In the genomic region with DNA sequence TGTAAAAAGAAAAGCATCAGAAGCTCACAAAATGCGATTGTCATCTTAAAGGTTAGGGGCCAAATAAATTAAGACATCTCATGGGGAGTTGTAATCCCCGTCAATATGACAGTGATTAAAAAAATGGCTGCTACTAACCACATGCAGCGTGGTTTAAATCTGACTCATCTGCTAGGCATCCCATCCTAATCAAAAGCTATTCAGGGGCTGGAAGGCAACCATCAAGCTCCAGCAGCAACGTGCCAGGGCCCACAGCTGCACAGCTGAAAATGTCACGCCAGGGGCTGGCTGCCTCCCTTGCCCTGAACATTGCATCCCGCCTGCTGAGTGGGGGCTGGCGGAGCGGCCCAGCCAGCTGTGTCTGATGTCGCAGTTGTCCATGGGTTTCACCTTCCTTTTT, we compare ENCODE assay signal across 11 cellular contexts.
DNase-seq lines count a peak whose midpoint lies in the region; ATAC-seq, FAIRE-seq and TF ChIP-seq lines count a peak whose summit lies in the region.
"Had no signal": no experiment of that assay in that cellular context is flagged by ENCODE, and none has a peak within 500 bp of the region (broad histone marks: within the 10 kb centered on the region; RNA-seq: fewer than 3 reads in every experiment).

No MANE protein-coding gene starts in this region.

- BruUV-seq in HCT116 (replicated peaks; lab: Mats Ljungman, UMichigan) = no TSS peak

- H3K79me2 ChIP-seq in HCT116 (ENCODE audit: insufficient read depth, low read length) = no peaks in the 10 kb centered on the region
- no peaks in the 10 kb centered on the region for H3K79me2 ChIP-seq in astrocyte (ENCODE audit: insufficient read depth, low read length)
- H3K79me2 ChIP-seq in hepatocyte = no peaks in the 10 kb centered on the region

- RAD21 ChIA-PET in HCT116 (lab: Charles Lee; ENCODE audit: low non-redundant PET in 1 of 2, low total read pairs in 2 of 2, uncharacterized antibody in 2 of 2, unreplicated experiment in 2 of 2) = no interaction called here

- no peaks in the 10 kb centered on the region for H3K36me3 Mint-ChIP-seq in astrocyte (ENCODE audit: low read depth, unreplicated experiment)

- no peak overlapping the region for H3K4me3 Mint-ChIP-seq in astrocyte (ENCODE audit: unreplicated experiment)
- H3K4me3 Mint-ChIP-seq: activated CD4-positive, alpha-beta T cell treated with anti-CD3 and anti-CD28 coated beads for 36 hours had no signal

- no peaks in the 10 kb centered on the region for H4K20me1 ChIP-seq in HCT116 (ENCODE audit: insufficient read depth)
- H4K20me1 ChIP-seq in astrocyte (ENCODE audit: insufficient read depth, low read length) = no peaks in the 10 kb centered on the region
- H4K20me1 ChIP-seq in hepatocyte (ENCODE audit: insufficient read depth, poor library complexity, severe bottlenecking) = no peaks in the 10 kb centered on the region

- peaks cover 1% of the 10 kb centered on the region for H3K27me3 Mint-ChIP-seq in astrocyte (ENCODE audit: low read depth, unreplicated experiment)

- CTCF ChIA-PET in HCT116 (lab: Charles Lee) = interaction anchor here (1.3 to 1.6 kb wide), 2 partner anchors 11 to 210 kb away, joined by 4 to 5 read pairs; no protein-coding TSS in a partner anchor

- peaks cover 23% of the 10 kb centered on the region for H3K4me1 Mint-ChIP-seq in astrocyte (ENCODE audit: low read depth, unreplicated experiment)
- H3K4me1 Mint-ChIP-seq: activated CD4-positive, alpha-beta T cell treated with anti-CD3 and anti-CD28 coated beads for 36 hours had no signal

- H3K4me3 ChIP-seq in HCT116 (replicated peaks in 1 of 2; ENCODE audit: low read depth in 1 of 2, low read length in 2 of 2) (no peak overlapping the region), astrocyte (ENCODE audit: insufficient read depth, low read depth, low read length) (peak overlapping the region; percentile 4), hepatocyte (no peak overlapping the region), skeletal muscle cell (ENCODE audit: low read depth, low read length) (no peak overlapping the region)

- TF ChIP-seq CTCF in HCT116 (IDR thresholded peaks at IDR 0.05 in 2 of 3, conservative IDR thresholded peaks at IDR 0.05 in 1 of 3; ENCODE audit: borderline replicate concordance in 1 of 3, insufficient read depth in 1 of 3, low read depth in 2 of 3, low read length in 2 of 3) (no peak), astrocyte (IDR thresholded peaks at IDR 0.05; ENCODE audit: insufficient read depth, low read depth, low read length) (no peak), hepatocyte (IDR thresholded peaks at IDR 0.05; ENCODE audit: poor library complexity) (no peak)

- H2AFZ ChIP-seq in HCT116 (ENCODE audit: low read depth, low read length, poor library complexity, severe bottlenecking) = peak overlapping the region; percentile 60
- no peak overlapping the region for H2AFZ ChIP-seq in astrocyte (ENCODE audit: low read depth, low read length)
- no peak overlapping the region for H2AFZ ChIP-seq in hepatocyte

- intact Hi-C loops in HCT116 (cut with micrococcal nuclease) = loop anchor here (10.0 kb wide), 1 partner anchor 428 kb away; no protein-coding TSS in a partner anchor

- H3K9me3 ChIP-seq in HCT116 (ENCODE audit: control insufficient read depth in 1 of 2, insufficient read depth in 1 of 2, low read depth in 1 of 2, low read length in 2 of 2) (no peaks in the 10 kb centered on the region), astrocyte (ENCODE audit: insufficient read depth, low read depth, low read length) (no peaks in the 10 kb centered on the region), hepatocyte (ENCODE audit: low read depth) (no peaks in the 10 kb centered on the region)

- H3K9ac ChIP-seq in HCT116 (ENCODE audit: low read length) (no peak overlapping the region), astrocyte (ENCODE audit: low read length) (peak overlapping the region; percentile 80)
- H3K9ac ChIP-seq: KMS-11 had no signal

- 71% methylated on average over 9 of the region's 9 CpGs for WGBS in hepatocyte (ENCODE audit: low lambda C conversion rate, missing lambda C conversion rate)

- DNase-seq in HCT116 (ENCODE audit: low read depth, low spot score) (no peak), astrocyte (ENCODE audit: low read depth) (peak; percentile 100), hepatocyte (ENCODE audit: low spot score) (peak; percentile 20), skeletal muscle cell (ENCODE audit: low read depth) (peak; percentile 92), NCI-H510A treated with DMSO at 0.1 percent for 48 hours (lab: John Stamatoyannopoulos, UW) (no peak), NAMALWA (ENCODE audit: low spot score) (no peak), SKM-1 (lab: John Stamatoyannopoulos, UW; ENCODE audit: unreplicated experiment) (no peak), NCI-H345 treated with DMSO at 0.1 percent for 48 hours (lab: John Stamatoyannopoulos, UW; ENCODE audit: unreplicated experiment) (no peak)
- DNase-seq: activated CD4-positive, alpha-beta T cell treated with anti-CD3 and anti-CD28 coated beads for 36 hours; left colon had no signal

- no peak for TF ChIP-seq RAD21 in HCT116 (IDR thresholded peaks at IDR 0.05; ENCODE audit: low read depth)

- H3K9me2 ChIP-seq in HCT116 (ENCODE audit: insufficient read depth) (no peaks in the 10 kb centered on the region), hepatocyte (replicated peaks; ENCODE audit: insufficient read depth) (no peaks in the 10 kb centered on the region)

- H3K36me3 ChIP-seq in HCT116 (ENCODE audit: control insufficient read depth in 1 of 2, insufficient read depth in 2 of 2, low read length in 2 of 2) (no peaks in the 10 kb centered on the region), astrocyte (ENCODE audit: insufficient read depth, low read length) (no peaks in the 10 kb centered on the region), hepatocyte (replicated peaks; ENCODE audit: insufficient read depth, low read depth) (no peaks in the 10 kb centered on the region)

- no peak overlapping the region; the same call in 1 of the 2 replicates for H3K4me2 ChIP-seq in HCT116 (ENCODE audit: low read length)
- peak overlapping the region; percentile 70 for H3K4me2 ChIP-seq in astrocyte (ENCODE audit: low read length)
- no peak overlapping the region for H3K4me2 ChIP-seq in hepatocyte
- H3K4me2 ChIP-seq: KMS-11 had no signal

- no peak overlapping the region for H3K27ac ChIP-seq in HCT116 (ENCODE audit: low read depth, low read length)
- peak overlapping the region; percentile 97 for H3K27ac ChIP-seq in astrocyte (ENCODE audit: low read depth, low read length)
- H3K27ac ChIP-seq in hepatocyte = no peak overlapping the region
- H3K27ac ChIP-seq: KMS-11 had no signal

- no peak for TF ChIP-seq POLR2A in HCT116 (IDR thresholded peaks at IDR 0.05; ENCODE audit: borderline replicate concordance, extremely low read depth, insufficient read depth, insufficient read length)

- H3K27ac Mint-ChIP-seq in astrocyte (ENCODE audit: unreplicated experiment) = peak overlapping the region; percentile 98
- H3K27ac Mint-ChIP-seq: activated CD4-positive, alpha-beta T cell treated with anti-CD3 and anti-CD28 coated beads for 36 hours had no signal

- ATAC-seq in HCT116 = peak; percentile 80
- ATAC-seq: activated CD4-positive, alpha-beta T cell treated with anti-CD3 and anti-CD28 coated beads for 36 hours; left colon had no signal

- peak; percentile 98 for FAIRE-seq in astrocyte (lab: Jason Lieb, UNC)

- H3K9me3 Mint-ChIP-seq in astrocyte (ENCODE audit: unreplicated experiment) = peaks cover 11% of the 10 kb centered on the region

- H3K4me1 ChIP-seq in HCT116 (ENCODE audit: control insufficient read depth in 1 of 2, insufficient read depth in 2 of 2, low read length in 2 of 2) (peaks cover 7 to 11% of the 10 kb centered on the region in 2 experiments), astrocyte (ENCODE audit: insufficient read depth, low read length) (peaks cover 24% of the 10 kb centered on the region), hepatocyte (ENCODE audit: insufficient read depth) (no peaks in the 10 kb centered on the region)

- H3K27me3 ChIP-seq in HCT116 (ENCODE audit: insufficient read depth, low read length) = peaks cover 35% of the 10 kb centered on the region
- H3K27me3 ChIP-seq in astrocyte (ENCODE audit: insufficient read depth, low read length) = no peaks in the 10 kb centered on the region
- no peaks in the 10 kb centered on the region for H3K27me3 ChIP-seq in hepatocyte

- POLR2A ChIA-PET in HCT116 (lab: Charles Lee) = no interaction called here

TF ChIP-seq in HCT116, 20 proteins besides CTCF, POLR2A, EP300 and RAD21:
- no peak for TF ChIP-seq ZFX (IDR thresholded peaks at IDR 0.05)
- TF ChIP-seq ZNF274 (IDR thresholded peaks at IDR 0.05; ENCODE audit: low read depth, low read length) = no peak
- TF ChIP-seq, protein P1, sequence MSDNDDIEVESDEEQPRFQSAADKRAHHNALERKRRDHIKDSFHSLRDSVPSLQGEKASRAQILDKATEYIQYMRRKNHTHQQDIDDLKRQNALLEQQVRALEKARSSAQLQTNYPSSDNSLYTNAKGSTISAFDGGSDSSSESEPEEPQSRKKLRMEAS (IDR thresholded peaks at IDR 0.05) = 0 out of 2 replicates have a peak, but pooled peaks have one; percentile 27
- TF ChIP-seq YY1 (IDR thresholded peaks at IDR 0.05; ENCODE audit: extremely low read depth, insufficient replicate concordance, low read depth, low read length) = peak; percentile 23
- TF ChIP-seq, protein P2, sequence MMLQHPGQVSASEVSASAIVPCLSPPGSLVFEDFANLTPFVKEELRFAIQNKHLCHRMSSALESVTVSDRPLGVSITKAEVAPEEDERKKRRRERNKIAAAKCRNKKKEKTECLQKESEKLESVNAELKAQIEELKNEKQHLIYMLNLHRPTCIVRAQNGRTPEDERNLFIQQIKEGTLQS (IDR thresholded peaks at IDR 0.05) = no peak

Comparison
In these comparisons a context has a peak if more than half of its experiments do, and no peak if none do; other contexts are left out.
1. DNase-seq: peak in astrocyte (single experiment), hepatocyte (single experiment) and skeletal muscle cell (single experiment); none in HCT116 (single experiment), NCI-H510A treated with DMSO at 0.1 percent for 48 hours (single experiment), NAMALWA (single experiment), SKM-1 (single experiment) and NCI-H345 treated with DMSO at 0.1 percent for 48 hours (single experiment).